8 cellular contexts compared by ENCODE assay signal in genomic region chr6:10528170-10528981, GRCh38. TPM values are rescaled to one million over a fixed set of nuclear protein-coding genes. Genes with fewer than 3 reads are reported as not detected.
A peak's percentile ranks its signal among the peaks of the same experiment; 100 is the strongest.
DNase-seq lines count a peak whose midpoint lies in the region; ATAC-seq lines count a peak whose summit lies in the region.

No MANE protein-coding gene starts in this region.

- peak overlapping the region; percentile 70 for H3K4me3 ChIP-seq in right cardiac atrium (ENCODE audit: low read length)

- no peaks in the 10 kb centered on the region for H3K9me3 ChIP-seq in right cardiac atrium (ENCODE audit: control insufficient read depth, low read length)

- H3K4me1 ChIP-seq in right cardiac atrium (ENCODE audit: control insufficient read depth, insufficient read depth, low read length), result no peaks in the 10 kb centered on the region

- 37% methylated on average over 11 of the region's 11 CpGs for WGBS in right cardiac atrium

- no peaks in the 10 kb centered on the region for H3K27me3 ChIP-seq in right cardiac atrium (ENCODE audit: control insufficient read depth, insufficient read depth)

- ATAC-seq in HG02678 (IDR thresholded peaks at IDR 0.05; ENCODE audit: unreplicated experiment) (peak; percentile 53), right cardiac atrium (peak; percentile 74 to 77)

- peak; percentile 34 for DNase-seq in activated T-cell treated with anti-CD3 and anti-CD28 coated beads, Interleukin-2, amount 50 U/mL, for 1 hour
- DNase-seq in activated T-cell treated with anti-CD3 and anti-CD28 coated beads for 4 hours, result no peak
- DNase-seq in NCI-H1417 treated with DMSO at 0.1 percent for 48 hours (lab: John Stamatoyannopoulos, UW), result peak; percentile 35
- peak; percentile 53 to 56 for DNase-seq in activated T-cell treated with anti-CD3 and anti-CD28 coated beads, Interleukin-2, amount 50 U/mL, for 48 hours
- DNase-seq in right cardiac atrium, result no peak
- DNase-seq in stimulated activated CD8-positive, alpha-beta memory T cell treated with anti-CD3 and anti-CD28 coated beads, Interleukin-12 subunit alpha, Interleukin-12 subunit beta, amount 100 ng/mL, for 4 hours (ENCODE audit: low read depth), result peak; percentile 4
- DNase-seq in T-helper 9 cell, result no peak

- H3K27ac ChIP-seq in right cardiac atrium (ENCODE audit: low read length), result peak overlapping the region; percentile 56

- intact Hi-C loops in right cardiac atrium (cut with DNase I), result loop anchor here in 1 of 4 donors (10.0 kb wide), 1 partner anchor 166 kb away; the partner anchor contains the start of genes C6orf52 and PAK1IP1

RNA-seq across cellular contexts. Expression of gene GCNT2, which starts 7.2 kb away (rescaled TPM):
- 10 to 100 TPM in 1 of 4 donors, 1 to 10 TPM in 3; 5.2 to 10.4 (median 7.7) TPM for total RNA-seq in right cardiac atrium
- polyA plus RNA-seq in right cardiac atrium, result 3.4 TPM

Comparison
In these comparisons a context has a peak if more than half of its experiments do, and no peak if none do; other contexts are left out.
1. DNase-seq: peak in activated T-cell treated with anti-CD3 and anti-CD28 coated beads, Interleukin-2, amount 50 U/mL, for 1 hour (single experiment), NCI-H1417 treated with DMSO at 0.1 percent for 48 hours (single experiment), activated T-cell treated with anti-CD3 and anti-CD28 coated beads, Interleukin-2, amount 50 U/mL, for 48 hours (2 of 2) and stimulated activated CD8-positive, alpha-beta memory T cell treated with anti-CD3 and anti-CD28 coated beads, Interleukin-12 subunit alpha, Interleukin-12 subunit beta, amount 100 ng/mL, for 4 hours (single experiment); none in activated T-cell treated with anti-CD3 and anti-CD28 coated beads for 4 hours (single experiment), right cardiac atrium (0 of 3) and T-helper 9 cell (single experiment).